Comparison of ENCODE assay signal across 24 cellular contexts in genomic region chr2:219778189-219778588, GRCh38.
"Had no signal": no experiment of that assay in that cellular context is flagged by ENCODE, and none has a peak within 500 bp of the region (broad histone marks: within the 10 kb centered on the region; RNA-seq: fewer than 3 reads in every experiment).

No MANE protein-coding gene starts in this region.

- H3K27ac Mint-ChIP-seq: dendritic cell treated with granulocyte-macrophage colony-stimulating factor and Interleukin-4, amounts not matched to agents 40 ng/mL and 50 ng/mL, for 4 days; effector memory CD8-positive, alpha-beta T cell; endodermal cell; immature natural killer cell had no signal

- DNase-seq: cerebellar nuclear complex; colonic mucosa; cortex of kidney; effector CD8-positive, alpha-beta T cell; effector memory CD8-positive, alpha-beta T cell; endodermal cell; erythroblast; foreskin keratinocyte; heart left ventricle; hypothalamus; immature natural killer cell; islet precursor cell; kidney; left cardiac atrium; left lung; left ventricle myocardium superior; lower lobe of right lung; mesenchymal stem cell; midbrain had no signal

- ATAC-seq: effector memory CD8-positive, alpha-beta T cell; foreskin keratinocyte; gastroesophageal sphincter; heart left ventricle; left cardiac atrium; left lung; lower lobe of right lung had no signal

- H2AFZ ChIP-seq: hepatocyte had no signal

- H3K27me3 Mint-ChIP-seq: dendritic cell treated with granulocyte-macrophage colony-stimulating factor and Interleukin-4, amounts not matched to agents 40 ng/mL and 50 ng/mL, for 4 days had no signal

- H3K9me3 Mint-ChIP-seq: dendritic cell treated with granulocyte-macrophage colony-stimulating factor and Interleukin-4, amounts not matched to agents 40 ng/mL and 50 ng/mL, for 4 days; effector memory CD8-positive, alpha-beta T cell; endodermal cell; immature natural killer cell had no signal

- H3K4me1 ChIP-seq: colonic mucosa, esophagus muscularis mucosa, foreskin keratinocyte, gastroesophageal sphincter, heart left ventricle, left lung, lower lobe of right lung had no signal

- H3K27me3 ChIP-seq: colonic mucosa, esophagus muscularis mucosa, foreskin keratinocyte, gastroesophageal sphincter, heart left ventricle had no signal

- H3K4me3 ChIP-seq: colonic mucosa, esophagus muscularis mucosa, gastroesophageal sphincter, heart left ventricle, hepatocyte, left lung, lower lobe of right lung had no signal

- H3K36me3 ChIP-seq: colonic mucosa, esophagus muscularis mucosa, gastroesophageal sphincter, heart left ventricle, left lung, lower lobe of right lung had no signal

- H3K4me1 Mint-ChIP-seq: immature natural killer cell had no signal

- H3K27ac ChIP-seq: colonic mucosa, epithelial cell of prostate, esophagus muscularis mucosa, foreskin keratinocyte, gastroesophageal sphincter, heart left ventricle, hepatocyte, left lung, lower lobe of right lung had no signal

- H3K79me2 ChIP-seq: hepatocyte had no signal

- H3K4me3 Mint-ChIP-seq: dendritic cell treated with granulocyte-macrophage colony-stimulating factor and Interleukin-4, amounts not matched to agents 40 ng/mL and 50 ng/mL, for 4 days; effector memory CD8-positive, alpha-beta T cell; endodermal cell; immature natural killer cell had no signal

- H3K36me3 Mint-ChIP-seq: immature natural killer cell had no signal

- H3K4me2 ChIP-seq: hepatocyte had no signal

- H3K9me3 ChIP-seq: colonic mucosa, esophagus muscularis mucosa, gastroesophageal sphincter, heart left ventricle, left lung, lower lobe of right lung had no signal
